9 cellular contexts compared by ENCODE assay signal in the genomic region with DNA sequence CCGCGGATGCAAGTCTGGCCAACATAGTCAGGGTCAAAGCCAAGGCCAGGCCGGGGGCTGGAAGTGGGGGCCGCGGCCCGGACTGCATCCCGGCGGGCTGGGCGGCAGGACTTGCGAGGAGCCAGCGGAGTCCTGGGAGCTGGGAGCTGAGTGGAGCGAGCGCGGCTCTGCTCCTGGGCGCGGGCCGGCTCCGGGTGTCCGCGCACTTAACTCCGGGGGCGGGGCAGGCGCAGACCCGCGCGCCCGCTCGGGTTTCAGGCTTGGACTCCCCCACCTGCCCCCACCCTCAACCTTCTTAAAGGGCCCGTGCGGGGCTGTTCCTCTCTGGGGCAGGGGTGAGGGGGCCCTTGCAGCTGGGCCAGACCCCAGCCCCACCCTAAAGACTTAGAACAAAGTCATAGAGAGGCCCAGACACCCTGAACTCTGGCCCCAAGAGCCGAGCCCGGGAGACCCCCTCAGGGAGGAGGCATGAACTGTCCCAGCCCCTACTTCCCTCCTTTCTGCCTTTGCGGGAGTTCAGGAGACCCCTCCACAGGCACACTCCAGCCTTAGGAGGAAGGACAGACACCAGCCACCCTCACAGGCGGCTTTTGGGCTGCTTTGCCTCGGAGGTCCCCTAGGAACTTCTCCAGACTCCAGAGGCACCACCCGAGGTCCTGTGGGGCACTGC. TPM values are rescaled to one million over a fixed set of nuclear protein-coding genes. Genes with fewer than 3 reads are reported as not detected.
A peak's percentile ranks its signal among the peaks of the same experiment; 100 is the strongest.
DNase-seq lines count a peak whose midpoint lies in the region; FAIRE-seq and TF ChIP-seq lines count a peak whose summit lies in the region.
"Had no signal": no experiment of that assay in that cellular context is flagged by ENCODE, and none has a peak within 500 bp of the region (broad histone marks: within the 10 kb centered on the region; RNA-seq: fewer than 3 reads in every experiment).

TSS of gene CSPG4 (minus strand) at position 181 of the 670 bp plus-strand sequence. CDS start at position 88, 93 bp downstream.

- WGBS in mesendoderm (ENCODE audit: extremely low coverage, insufficient coverage, low lambda C conversion rate) = no CpG with 5 or more reads among the region's 36 CpGs

- H3K9ac ChIP-seq in mesendoderm (ENCODE audit: low read length) = peak within 1 kb of the TSS; percentile 85

- no peak within 1 kb of the TSS for H2BK5ac ChIP-seq in mesendoderm (ENCODE audit: low read length)

- intact Hi-C loops in dorsolateral prefrontal cortex (cut with DNase I) = no loop called here

- H3K27me3 ChIP-seq in dorsolateral prefrontal cortex (peaks cover 0 to 21% (median 10%) of the 10 kb centered on the region in 45 donors), mesendoderm (ENCODE audit: insufficient read depth, low read length, poor library complexity) (no peaks in the 10 kb centered on the region)

- no peak within 1 kb of the TSS for H3K4ac ChIP-seq in mesendoderm (ENCODE audit: low read depth, low read length)

- peak; percentile 37 for DNase-seq in NCI-H748 (lab: John Stamatoyannopoulos, UW; ENCODE audit: unreplicated experiment)
- DNase-seq in NCI-H748 treated with DMSO at 0.1 percent for 48 hours (lab: John Stamatoyannopoulos, UW) = no peak
- no peak for DNase-seq in dorsolateral prefrontal cortex
- peak; percentile 58 for DNase-seq in mesendoderm
- peak; percentile 87 for DNase-seq in urothelium cell line (ENCODE audit: low spot score)
- no peak for DNase-seq in cerebellum (ENCODE audit: low spot score)
- no peak for DNase-seq in activated effector memory CD4-positive, alpha-beta T cell treated with Interleukin-2 at 50 U/mL for 16 hours
- no peak for DNase-seq in RPMI8226
- DNase-seq: CD8-positive, alpha-beta T cell had no signal

- H2AK5ac ChIP-seq in mesendoderm (ENCODE audit: low read length) = no peak within 1 kb of the TSS

- peak within 1 kb of the TSS; percentile 46 for H3K18ac ChIP-seq in mesendoderm (ENCODE audit: low read length)

- peaks cover 2% of the 10 kb centered on the region for H3K4me1 ChIP-seq in mesendoderm (ENCODE audit: control insufficient read depth, low read depth, low read length)

- peak within 1 kb of the TSS in 33 of 59 donors; percentile 5 to 81 (median 51) for H3K27ac ChIP-seq in dorsolateral prefrontal cortex
- no peak within 1 kb of the TSS for H3K27ac ChIP-seq in mesendoderm (ENCODE audit: low read depth, low read length)

- peak within 1 kb of the TSS; percentile 93 for H3K4me2 ChIP-seq in mesendoderm (ENCODE audit: low read length)

- H4K5ac ChIP-seq in mesendoderm (ENCODE audit: low read length) = no peak within 1 kb of the TSS

- H2BK15ac ChIP-seq in mesendoderm (replicated peaks; ENCODE audit: low read depth) = no peak within 1 kb of the TSS

- FAIRE-seq in urothelium cell line (lab: Jason Lieb, UNC) = no peak

- H3K4me3 ChIP-seq in dorsolateral prefrontal cortex = peak within 1 kb of the TSS in 56 of 59 donors; percentile 4 to 64 (median 46)
- peak within 1 kb of the TSS; percentile 44 for H3K4me3 ChIP-seq in mesendoderm (ENCODE audit: low read length)

- no peaks in the 10 kb centered on the region for H3K79me2 ChIP-seq in mesendoderm (ENCODE audit: control insufficient read depth, insufficient read depth, low read length)

- H2BK120ac ChIP-seq in mesendoderm (ENCODE audit: low read depth, low read length) = no peak within 1 kb of the TSS

- no peaks in the 10 kb centered on the region for H3K79me1 ChIP-seq in mesendoderm (ENCODE audit: low read length)

- no peaks in the 10 kb centered on the region for H3K36me3 ChIP-seq in mesendoderm (ENCODE audit: control insufficient read depth, insufficient read depth, low read length)

- TF ChIP-seq CTCF in dorsolateral prefrontal cortex (IDR thresholded peaks at IDR 0.05 in 54 of 56, conservative IDR thresholded peaks at IDR 0.05 in 2 of 56; ENCODE audit: low read depth in 1 of 56, partially characterized antibody in 56 of 56) = no peak

- no peak within 1 kb of the TSS for H4K8ac ChIP-seq in mesendoderm (ENCODE audit: low read depth, low read length)

- no peak within 1 kb of the TSS for H3K23ac ChIP-seq in mesendoderm (ENCODE audit: low read length)

- H3K56ac ChIP-seq in mesendoderm (ENCODE audit: low read length) = peak within 1 kb of the TSS; percentile 89

RNA-seq across cellular contexts. Expression of gene CSPG4, which starts in this region (rescaled TPM):
- 10 to 100 TPM in 109 of 120 experiments, 1 to 10 TPM in 11; 5.6 to 30.1 (median 13.8) TPM for total RNA-seq in dorsolateral prefrontal cortex
- 0.34 TPM for polyA plus RNA-seq in mesendoderm (2013, experiment 1 of 2)
- 0.35 TPM for polyA plus RNA-seq in mesendoderm (2013, experiment 2 of 2)
- 9.6 TPM for total RNA-seq in cerebellum
- total RNA-seq: CD8-positive, alpha-beta T cell had no signal

Comparison
In these comparisons a context has a peak if more than half of its experiments do, and no peak if none do; other contexts are left out.
1. DNase-seq: peak in NCI-H748 (single experiment), mesendoderm (single experiment) and urothelium cell line (single experiment); none in NCI-H748 treated with DMSO at 0.1 percent for 48 hours (single experiment), dorsolateral prefrontal cortex (0 of 10), cerebellum (single experiment), activated effector memory CD4-positive, alpha-beta T cell treated with Interleukin-2 at 50 U/mL for 16 hours (single experiment) and RPMI8226 (single experiment).